Comparison of ENCODE assay signal across 21 cellular contexts in genomic region chr6:162200945-162201692, GRCh38.
"Had no signal": no experiment of that assay in that cellular context is flagged by ENCODE, and none has a peak within 500 bp of the region (broad histone marks: within the 10 kb centered on the region; RNA-seq: fewer than 3 reads in every experiment).

No MANE protein-coding gene starts in this region.

- DNase-seq: activated CD4-positive, alpha-beta memory T cell treated with anti-CD3 and anti-CD28 coated beads for 36 hours; activated naive CD4-positive, alpha-beta T cell; activated naive CD8-positive, alpha-beta T cell treated with anti-CD3 and anti-CD28 coated beads for 36 hours; activated T-cell treated with anti-CD3 and anti-CD28 coated beads, Interleukin-2, amount 50 U/mL, for 1 hour; amygdala; effector memory CD8-positive, alpha-beta T cell; foreskin fibroblast; mammary epithelial cell; naive B cell; ovary; stimulated activated CD4-positive, alpha-beta T cell treated with anti-CD3 and anti-CD28 coated beads, Interleukin-12 subunit alpha, Interleukin-12 subunit beta, amount 100 ng/mL, for 4 hours; stimulated activated CD4-positive, alpha-beta T cell treated with anti-CD3 and anti-CD28 coated beads, Interleukin-1b, Interleukin-23, amount 100 ng/mL, for 48 hours; stimulated activated CD8-positive, alpha-beta memory T cell treated with anti-CD3 and anti-CD28 coated beads, Interleukin-4, amount 100 ng/mL, for 48 hours; stimulated activated naive CD4-positive, alpha-beta T cell; T-helper 2 cell; tibial artery had no signal

- H3K9me3 ChIP-seq: ovary, tibial artery had no signal

- H3K4me3 Mint-ChIP-seq: activated CD4-positive, alpha-beta memory T cell treated with anti-CD3 and anti-CD28 coated beads for 36 hours; activated naive CD8-positive, alpha-beta T cell treated with anti-CD3 and anti-CD28 coated beads for 36 hours; activated T-helper 17 cell treated with anti-CD3 and anti-CD28 coated beads, Interleukin-2, amount 50 U/mL, for 72 hours; effector memory CD8-positive, alpha-beta T cell; naive B cell; neural progenitor cell had no signal

- H3K27me3 ChIP-seq: cardiac muscle cell, hepatocyte, neural progenitor cell, ovary, tibial artery had no signal

- H3K4me1 ChIP-seq: neural progenitor cell had no signal

- H3K27me3 Mint-ChIP-seq: activated CD4-positive, alpha-beta memory T cell treated with anti-CD3 and anti-CD28 coated beads for 36 hours; activated naive CD8-positive, alpha-beta T cell treated with anti-CD3 and anti-CD28 coated beads for 36 hours; activated T-helper 17 cell treated with anti-CD3 and anti-CD28 coated beads, Interleukin-2, amount 50 U/mL, for 72 hours; effector memory CD8-positive, alpha-beta T cell; naive B cell had no signal

- ATAC-seq: activated T-helper 17 cell treated with anti-CD3 and anti-CD28 coated beads, Interleukin-2, amount 50 U/mL, for 72 hours; effector memory CD8-positive, alpha-beta T cell had no signal

- H3K4me1 Mint-ChIP-seq: activated naive CD8-positive, alpha-beta T cell treated with anti-CD3 and anti-CD28 coated beads for 36 hours; activated T-helper 17 cell treated with anti-CD3 and anti-CD28 coated beads, Interleukin-2, amount 50 U/mL, for 72 hours; naive B cell had no signal

- H3K36me3 ChIP-seq: cardiac muscle cell, neural progenitor cell, ovary, tibial artery had no signal

- H3K27ac ChIP-seq: cardiac muscle cell, hepatocyte, neural progenitor cell, ovary, tibial artery, VCaP had no signal

- H3K4me2 ChIP-seq: hepatocyte, neural progenitor cell had no signal

- H3K79me2 ChIP-seq: hepatocyte had no signal

- H3K9me3 Mint-ChIP-seq: activated CD4-positive, alpha-beta memory T cell treated with anti-CD3 and anti-CD28 coated beads for 36 hours; activated naive CD8-positive, alpha-beta T cell treated with anti-CD3 and anti-CD28 coated beads for 36 hours; activated T-helper 17 cell treated with anti-CD3 and anti-CD28 coated beads, Interleukin-2, amount 50 U/mL, for 72 hours; naive B cell; neural progenitor cell had no signal

- H3K4me3 ChIP-seq: cardiac muscle cell, hepatocyte, neural progenitor cell, ovary, tibial artery had no signal

- H3K9ac ChIP-seq: neural progenitor cell had no signal

- H2AFZ ChIP-seq: hepatocyte, neural progenitor cell had no signal

- H3K27ac Mint-ChIP-seq: activated CD4-positive, alpha-beta memory T cell treated with anti-CD3 and anti-CD28 coated beads for 36 hours; activated naive CD8-positive, alpha-beta T cell treated with anti-CD3 and anti-CD28 coated beads for 36 hours; activated T-helper 17 cell treated with anti-CD3 and anti-CD28 coated beads, Interleukin-2, amount 50 U/mL, for 72 hours; effector memory CD8-positive, alpha-beta T cell; neural progenitor cell had no signal

- H3K36me3 Mint-ChIP-seq: activated CD4-positive, alpha-beta memory T cell treated with anti-CD3 and anti-CD28 coated beads for 36 hours; activated naive CD8-positive, alpha-beta T cell treated with anti-CD3 and anti-CD28 coated beads for 36 hours; naive B cell; neural progenitor cell had no signal
